ENCODE assay signal across 1 cellular context in genomic region chr1:1876335-1876935, GRCh38.
TF ChIP-seq lines count a peak whose summit lies in the region.

No MANE protein-coding gene starts in this region.

TF ChIP-seq in IMR-90, 13 proteins besides CTCF, POLR2A, EP300 and RAD21:
- TF ChIP-seq CEBPB (IDR thresholded peaks at IDR 0.05; ENCODE audit: low read depth, low read length): no peak
- no peak for TF ChIP-seq SMC3 (IDR thresholded peaks at IDR 0.05; ENCODE audit: low read depth, low read length)
- no peak for TF ChIP-seq ELK1 (IDR thresholded peaks at IDR 0.05; ENCODE audit: borderline replicate concordance, low read depth, low read length)
- TF ChIP-seq NFE2L2 (IDR thresholded peaks at IDR 0.05; ENCODE audit: low read depth, low read length): no peak
- no peak for TF ChIP-seq MAZ (IDR thresholded peaks at IDR 0.05; ENCODE audit: borderline replicate concordance, low read depth, low read length)
- TF ChIP-seq RCOR1 (IDR thresholded peaks at IDR 0.05; ENCODE audit: insufficient replicate concordance, low read length): no peak
- no peak for TF ChIP-seq FOS (IDR thresholded peaks at IDR 0.05; ENCODE audit: low read depth, low read length)
- no peak for TF ChIP-seq BHLHE40 (IDR thresholded peaks at IDR 0.05; ENCODE audit: low read depth, low read length)
- TF ChIP-seq MXI1 (IDR thresholded peaks at IDR 0.05; ENCODE audit: borderline replicate concordance, low read depth, low read length): no peak
- TF ChIP-seq RFX5 (IDR thresholded peaks at IDR 0.05; ENCODE audit: low read depth, low read length): no peak
- no peak for TF ChIP-seq MAFK (IDR thresholded peaks at IDR 0.05; ENCODE audit: low read depth, low read length)
- TF ChIP-seq CHD1 (IDR thresholded peaks at IDR 0.05; ENCODE audit: low read depth, low read length): no peak
- TF ChIP-seq, protein P1, sequence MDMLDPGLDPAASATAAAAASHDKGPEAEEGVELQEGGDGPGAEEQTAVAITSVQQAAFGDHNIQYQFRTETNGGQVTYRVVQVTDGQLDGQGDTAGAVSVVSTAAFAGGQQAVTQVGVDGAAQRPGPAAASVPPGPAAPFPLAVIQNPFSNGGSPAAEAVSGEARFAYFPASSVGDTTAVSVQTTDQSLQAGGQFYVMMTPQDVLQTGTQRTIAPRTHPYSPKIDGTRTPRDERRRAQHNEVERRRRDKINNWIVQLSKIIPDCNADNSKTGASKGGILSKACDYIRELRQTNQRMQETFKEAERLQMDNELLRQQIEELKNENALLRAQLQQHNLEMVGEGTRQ (IDR thresholded peaks at IDR 0.05; ENCODE audit: low read depth, low read length): no peak
TF ChIP-seq in IMR-90: peak in this region for 0.
